In genomic region chr18:63850010-63850409, GRCh38 we compare ENCODE assay signal across 8 cellular contexts. TPM values are rescaled to one million over a fixed set of nuclear protein-coding genes. Genes with fewer than 3 reads are reported as not detected.
DNase-seq lines count a peak whose midpoint lies in the region; ATAC-seq and TF ChIP-seq lines count a peak whose summit lies in the region.

No MANE protein-coding gene starts in this region.

- peak; percentile 66 for DNase-seq in SIG-M5 treated with dmso at 0.1 percent for 504 hours (lab: John Stamatoyannopoulos, UW; ENCODE audit: unreplicated experiment)
- DNase-seq in SIG-M5 (lab: John Stamatoyannopoulos, UW), result no peak
- peak; percentile 45 for DNase-seq in NCI-H345 (lab: John Stamatoyannopoulos, UW)
- peak in 1 of 10 donors; percentile 13 for DNase-seq in dorsolateral prefrontal cortex
- DNase-seq in stimulated activated CD8-positive, alpha-beta memory T cell treated with anti-CD3 and anti-CD28 coated beads, Interleukin-4, amount 100 ng/mL, for 48 hours, result peak; percentile 41
- DNase-seq in NCI-H1436 (lab: John Stamatoyannopoulos, UW), result no peak
- DNase-seq in kidney glomerular epithelial cell (lab: John Stamatoyannopoulos, UW), result no peak

- intact Hi-C loops in dorsolateral prefrontal cortex (cut with DNase I), result no loop called here

- no peak overlapping the region for H3K4me3 ChIP-seq in dorsolateral prefrontal cortex

- peak; percentile 58 for ATAC-seq in HG02642 (IDR thresholded peaks at IDR 0.05; ENCODE audit: poor library complexity, unreplicated experiment)

- H3K27ac ChIP-seq in dorsolateral prefrontal cortex, result no peak overlapping the region

- peaks cover 0 to 7% (median 0%) of the 10 kb centered on the region in 45 donors for H3K27me3 ChIP-seq in dorsolateral prefrontal cortex

- TF ChIP-seq CTCF in dorsolateral prefrontal cortex (IDR thresholded peaks at IDR 0.05 in 54 of 56, conservative IDR thresholded peaks at IDR 0.05 in 2 of 56; ENCODE audit: low read depth in 1 of 56, partially characterized antibody in 56 of 56), result peak in 40 of 56 donors; percentile 6 to 49 (median 31)

RNA-seq across cellular contexts. Expression of gene SERPINB2, which starts 37.5 kb away (rescaled TPM):
- 1 to 10 TPM in 6 of 120 experiments, under 1 TPM in 16, not detected in 98; 0.21 to 3.6 (median 0.66) TPM for total RNA-seq in dorsolateral prefrontal cortex

RNA-seq across cellular contexts. Expression of gene SERPINB10, which starts 57.7 kb away (rescaled TPM):
- total RNA-seq in dorsolateral prefrontal cortex, result 1 to 10 TPM in 1 of 120 experiments, under 1 TPM in 4, not detected in 115; 0.26 to 1.6 (median 0.63) TPM

Comparison
In these comparisons a context has a peak if more than half of its experiments do, and no peak if none do; other contexts are left out.
1. DNase-seq: peak in SIG-M5 treated with dmso at 0.1 percent for 504 hours (single experiment), NCI-H345 (single experiment) and stimulated activated CD8-positive, alpha-beta memory T cell treated with anti-CD3 and anti-CD28 coated beads, Interleukin-4, amount 100 ng/mL, for 48 hours (single experiment); none in SIG-M5 (single experiment), NCI-H1436 (single experiment) and kidney glomerular epithelial cell (single experiment).